ENCODE assay signal across 15 cellular contexts in genomic region chr2:171956135-171956830, GRCh38. TPM values are rescaled to one million over a fixed set of nuclear protein-coding genes. Genes with fewer than 3 reads are reported as not detected.
DNase-seq lines count a peak whose midpoint lies in the region; ATAC-seq and TF ChIP-seq lines count a peak whose summit lies in the region.
"Had no signal": no experiment of that assay in that cellular context is flagged by ENCODE, and none has a peak within 500 bp of the region (broad histone marks: within the 10 kb centered on the region; RNA-seq: fewer than 3 reads in every experiment).

No MANE protein-coding gene starts in this region.

- H3K27me3 Mint-ChIP-seq in activated CD4-positive, alpha-beta T cell treated with anti-CD3 and anti-CD28 coated beads, Interleukin-2, amount 10 ng/mL, durations not matched to agents 7 days and 5 days = no peaks in the 10 kb centered on the region
- H3K27me3 Mint-ChIP-seq: central memory CD8-positive, alpha-beta T cell had no signal

- H3K9me3 ChIP-seq in heart left ventricle (no peaks in the 10 kb centered on the region), colonic mucosa (no peaks in the 10 kb centered on the region)
- H3K9me3 ChIP-seq: ovary, suprapubic skin had no signal

- no peak overlapping the region for H3K4me3 Mint-ChIP-seq in activated CD4-positive, alpha-beta T cell treated with anti-CD3 and anti-CD28 coated beads, Interleukin-2, amount 10 ng/mL, durations not matched to agents 7 days and 5 days
- H3K4me3 Mint-ChIP-seq: central memory CD8-positive, alpha-beta T cell had no signal

- H3K4me3 ChIP-seq in heart left ventricle (no peak overlapping the region), colonic mucosa (no peak overlapping the region)
- H3K4me3 ChIP-seq: ovary, PC-9, suprapubic skin had no signal

- H3K4me1 ChIP-seq in heart left ventricle = peaks cover 0 to 68% (median 4%) of the 10 kb centered on the region in 12 donors
- H3K4me1 ChIP-seq in colonic mucosa = no peaks in the 10 kb centered on the region
- H3K4me1 ChIP-seq: suprapubic skin had no signal

- no peak for TF ChIP-seq CTCF in heart left ventricle (IDR thresholded peaks at IDR 0.05)
- TF ChIP-seq CTCF in colonic mucosa (IDR thresholded peaks at IDR 0.05) = no peak

- H3K27ac ChIP-seq in heart left ventricle = peak overlapping the region in 1 of 12 donors; percentile 85
- no peak overlapping the region for H3K27ac ChIP-seq in colonic mucosa
- H3K27ac ChIP-seq: ovary, PC-9, suprapubic skin had no signal

- CTCF ChIA-PET in activated CD4-positive, alpha-beta T cell treated with anti-CD3 and anti-CD28 coated beads, Interleukin-2, amount 10 ng/mL, durations not matched to agents 7 days and 5 days (lab: Charles Lee) = no interaction called here

- WGBS in heart left ventricle, 4 donors = 92 to 96% (median 94%) methylated on average over 7 of the region's 7 CpGs

- POLR2A ChIA-PET in activated CD4-positive, alpha-beta T cell treated with anti-CD3 and anti-CD28 coated beads, Interleukin-2, amount 10 ng/mL, durations not matched to agents 7 days and 5 days (lab: Charles Lee) = no interaction called here

- no peak overlapping the region for H3K9ac ChIP-seq in colonic mucosa (ENCODE audit: low read depth in 2 of 2, low read length in 2 of 2)

- TF ChIP-seq POLR2A in heart left ventricle (IDR thresholded peaks at IDR 0.05) = no peak

- no peaks in the 10 kb centered on the region for H3K9me3 Mint-ChIP-seq in activated CD4-positive, alpha-beta T cell treated with anti-CD3 and anti-CD28 coated beads, Interleukin-2, amount 10 ng/mL, durations not matched to agents 7 days and 5 days
- H3K9me3 Mint-ChIP-seq: central memory CD8-positive, alpha-beta T cell had no signal

- H3K4me1 Mint-ChIP-seq in activated CD4-positive, alpha-beta T cell treated with anti-CD3 and anti-CD28 coated beads, Interleukin-2, amount 10 ng/mL, durations not matched to agents 7 days and 5 days = peaks cover 35% of the 10 kb centered on the region

- ATAC-seq in heart left ventricle (peak in 3 of 4 donors; percentile 39 to 76 (median 58)), sciatic nerve (peak; percentile 62), HG03108 (IDR thresholded peaks at IDR 0.05; ENCODE audit: unreplicated experiment) (no peak)

- H3K27ac Mint-ChIP-seq in activated CD4-positive, alpha-beta T cell treated with anti-CD3 and anti-CD28 coated beads, Interleukin-2, amount 10 ng/mL, durations not matched to agents 7 days and 5 days = peak overlapping the region; percentile 7

- H3K27me3 ChIP-seq in heart left ventricle = no peaks in the 10 kb centered on the region
- no peaks in the 10 kb centered on the region for H3K27me3 ChIP-seq in colonic mucosa
- H3K27me3 ChIP-seq: ovary, suprapubic skin had no signal

- intact Hi-C loops in heart left ventricle (cut with DNase I) (no loop called here), sciatic nerve (cut with DNase I) (no loop called here), colonic mucosa (cut with DNase I) (no loop called here)

- peaks cover 33% of the 10 kb centered on the region for H3K36me3 Mint-ChIP-seq in activated CD4-positive, alpha-beta T cell treated with anti-CD3 and anti-CD28 coated beads, Interleukin-2, amount 10 ng/mL, durations not matched to agents 7 days and 5 days (ENCODE audit: low read depth)

- no peak for DNase-seq in activated CD4-positive, alpha-beta T cell treated with anti-CD3 and anti-CD28 coated beads, Interleukin-2, amount 10 ng/mL, durations not matched to agents 7 days and 5 days
- DNase-seq in activated CD4-positive, alpha-beta T cell treated with anti-CD3 and anti-CD28 coated beads, Interleukin-2, amount 50 U/mL, for 4 hours = no peak
- peak; percentile 98 for DNase-seq in SIG-M5 treated with dmso at 0.1 percent for 504 hours (lab: John Stamatoyannopoulos, UW; ENCODE audit: unreplicated experiment)
- no peak for DNase-seq in heart left ventricle
- no peak for DNase-seq in sciatic nerve (ENCODE audit: low spot score)
- DNase-seq in mesenteric fat pad (ENCODE audit: low spot score) = no peak
- no peak for DNase-seq in colonic mucosa
- DNase-seq: activated T-cell treated with anti-CD3 and anti-CD28 coated beads for 4 hours, hypothalamus, NCI-H1092 treated with DMSO at 0.1 percent for 48 hours, ovary had no signal

- H3K36me3 ChIP-seq in heart left ventricle = peaks cover 0 to 32% (median 5%) of the 10 kb centered on the region in 9 donors
- H3K36me3 ChIP-seq in colonic mucosa = no peaks in the 10 kb centered on the region
- H3K36me3 ChIP-seq: ovary had no signal

RNA-seq across cellular contexts. Expression of gene HAT1, which starts 34.0 kb away (rescaled TPM):
- total RNA-seq in activated CD4-positive, alpha-beta T cell treated with anti-CD3 and anti-CD28 coated beads, Interleukin-2, amount 10 ng/mL, durations not matched to agents 7 days and 5 days = 10 to 100 TPM; 63.0 to 75.3 TPM
- total RNA-seq in heart left ventricle = 10 to 100 TPM; 22.2 to 43.1 (median 34.1) TPM
- 10 to 100 TPM in 1 of 2 donors, 1 to 10 TPM in 1; 9.9 to 60.7 TPM for polyA plus RNA-seq in heart left ventricle
- total RNA-seq in sciatic nerve = 32.9 TPM
- 34.0 TPM for total RNA-seq in mesenteric fat pad
- 10 to 100 TPM; 31.8 to 50.7 TPM for total RNA-seq in colonic mucosa

RNA-seq across cellular contexts. Expression of gene METAP1D, which starts 43.5 kb away (rescaled TPM):
- 1 to 10 TPM; 4.9 to 5.5 TPM for total RNA-seq in activated CD4-positive, alpha-beta T cell treated with anti-CD3 and anti-CD28 coated beads, Interleukin-2, amount 10 ng/mL, durations not matched to agents 7 days and 5 days
- 1 to 10 TPM; 2.9 to 7.0 (median 6.2) TPM for total RNA-seq in heart left ventricle
- polyA plus RNA-seq in heart left ventricle = 1 to 10 TPM; 4.3 to 5.3 TPM
- total RNA-seq in sciatic nerve = 12.6 TPM
- 5.5 TPM for total RNA-seq in mesenteric fat pad
- 1 to 10 TPM; 3.3 to 5.8 TPM for total RNA-seq in colonic mucosa
